29 cellular contexts compared by ENCODE assay signal in the genomic region with DNA sequence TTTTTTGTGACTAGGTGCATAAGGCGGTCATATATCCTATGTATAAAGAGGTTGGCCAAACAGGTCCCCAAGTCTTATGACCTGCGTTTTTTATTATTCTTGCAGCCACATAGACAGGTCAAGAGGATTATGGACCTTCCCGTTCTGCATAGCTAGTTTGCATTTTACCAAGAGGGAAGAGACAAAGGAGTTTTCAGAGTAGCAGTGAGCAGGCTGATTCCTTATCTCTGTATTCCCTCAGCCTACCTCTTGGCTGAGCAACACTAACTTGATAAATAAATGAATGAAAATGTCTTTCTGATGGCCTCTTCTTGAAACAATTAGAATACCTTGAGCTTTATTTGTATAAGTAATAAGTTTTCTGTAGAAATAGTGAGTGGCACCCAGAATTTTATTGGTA.
"Had no signal": no experiment of that assay in that cellular context is flagged by ENCODE, and none has a peak within 500 bp of the region (broad histone marks: within the 10 kb centered on the region; RNA-seq: fewer than 3 reads in every experiment).

No MANE protein-coding gene starts in this region.

- H3K27ac ChIP-seq: colonic mucosa, dorsolateral prefrontal cortex, hepatocyte, left ventricle myocardium inferior, thoracic aorta, uterus had no signal

- H3K9me3 Mint-ChIP-seq: activated CD4-positive, alpha-beta memory T cell treated with anti-CD3 and anti-CD28 coated beads, Interleukin-2, amount 10 ng/mL, durations not matched to agents 7 days and 5 days; activated T-cell treated with anti-CD3 and anti-CD28 coated beads, Interleukin-2, amount 50 U/mL, for 4 hours; activated T-helper 17 cell treated with anti-CD3 and anti-CD28 coated beads, Interleukin-2, amount 50 U/mL, for 72 hours; stimulated activated effector memory CD8-positive, alpha-beta T cell treated with anti-CD3 and anti-CD28 coated beads, Interleukin-12 subunit alpha, Interleukin-12 subunit beta, amount 100 ng/mL, for 72 hours; stimulated activated naive CD8-positive, alpha-beta T cell treated with anti-CD3 and anti-CD28 coated beads, Interleukin-15, Interleukin-2, amounts not matched to agents 100 ng/mL and 50 ng/mL, for 24 hours had no signal

- H3K27me3 Mint-ChIP-seq: activated CD4-positive, alpha-beta memory T cell treated with anti-CD3 and anti-CD28 coated beads, Interleukin-2, amount 10 ng/mL, durations not matched to agents 7 days and 5 days; activated CD4-positive, alpha-beta T cell treated with anti-CD3 and anti-CD28 coated beads, Interleukin-2, amount 10 ng/mL, durations not matched to agents 7 days and 5 days; activated T-helper 17 cell treated with anti-CD3 and anti-CD28 coated beads, Interleukin-2, amount 50 U/mL, for 72 hours; naive thymus-derived CD4-positive, alpha-beta T cell; stimulated activated naive CD8-positive, alpha-beta T cell treated with anti-CD3 and anti-CD28 coated beads, Interleukin-15, Interleukin-2, amounts not matched to agents 100 ng/mL and 50 ng/mL, for 24 hours; T-helper 17 cell had no signal

- H3K4me1 ChIP-seq: uterus had no signal

- DNase-seq: activated CD4-positive, alpha-beta memory T cell treated with anti-CD3 and anti-CD28 coated beads, Interleukin-2, amount 10 ng/mL, durations not matched to agents 7 days and 5 days; activated CD4-positive, alpha-beta T cell treated with anti-CD3 and anti-CD28 coated beads for 1 hour; activated CD4-positive, alpha-beta T cell treated with anti-CD3 and anti-CD28 coated beads, Interleukin-2, amount 10 ng/mL, durations not matched to agents 7 days and 5 days; activated CD8-positive, alpha-beta memory T cell treated with anti-CD3 and anti-CD28 coated beads, Interleukin-2, amount 50 U/mL, for 48 hours; activated gamma-delta T cell treated with Interleukin-2 at 50 U/mL for 16 hours; activated naive CD4-positive, alpha-beta T cell treated with anti-CD3 and anti-CD28 coated beads, Interleukin-2, amount 50 U/mL, for 16 hours; activated T-cell treated with anti-CD3 and anti-CD28 coated beads, Interleukin-2, amount 50 U/mL, for 4 hours; amygdala; colonic mucosa; dorsolateral prefrontal cortex; effector memory CD4-positive, alpha-beta T cell; islet precursor cell; left ventricle myocardium inferior; naive thymus-derived CD4-positive, alpha-beta T cell; occipital lobe; posterior cingulate gyrus; stimulated activated CD4-positive, alpha-beta T cell treated with anti-CD3 and anti-CD28 coated beads, Interleukin-4, amount 100 ng/mL, for 24 hours; T-helper 17 cell; T1000; trophoblast cell; uterus had no signal

- H3K27me3 ChIP-seq: colonic mucosa, dorsolateral prefrontal cortex, gastroesophageal sphincter, hepatocyte, uterus had no signal

- H3K9me3 ChIP-seq: colonic mucosa, gastroesophageal sphincter, thoracic aorta, uterus had no signal

- H3K4me2 ChIP-seq: hepatocyte had no signal

- H3K27ac Mint-ChIP-seq: activated CD4-positive, alpha-beta memory T cell treated with anti-CD3 and anti-CD28 coated beads, Interleukin-2, amount 10 ng/mL, durations not matched to agents 7 days and 5 days; activated CD4-positive, alpha-beta T cell treated with anti-CD3 and anti-CD28 coated beads, Interleukin-2, amount 10 ng/mL, durations not matched to agents 7 days and 5 days; activated T-helper 17 cell treated with anti-CD3 and anti-CD28 coated beads, Interleukin-2, amount 50 U/mL, for 72 hours; naive thymus-derived CD4-positive, alpha-beta T cell; stimulated activated effector memory CD8-positive, alpha-beta T cell treated with anti-CD3 and anti-CD28 coated beads, Interleukin-12 subunit alpha, Interleukin-12 subunit beta, amount 100 ng/mL, for 72 hours; stimulated activated naive CD8-positive, alpha-beta T cell treated with anti-CD3 and anti-CD28 coated beads, Interleukin-15, Interleukin-2, amounts not matched to agents 100 ng/mL and 50 ng/mL, for 24 hours; T-helper 17 cell had no signal

- H2AFZ ChIP-seq: hepatocyte had no signal

- H3K4me3 Mint-ChIP-seq: activated CD4-positive, alpha-beta memory T cell treated with anti-CD3 and anti-CD28 coated beads, Interleukin-2, amount 10 ng/mL, durations not matched to agents 7 days and 5 days; activated CD4-positive, alpha-beta T cell treated with anti-CD3 and anti-CD28 coated beads, Interleukin-2, amount 10 ng/mL, durations not matched to agents 7 days and 5 days; activated T-cell treated with anti-CD3 and anti-CD28 coated beads, Interleukin-2, amount 50 U/mL, for 4 hours; activated T-helper 17 cell treated with anti-CD3 and anti-CD28 coated beads, Interleukin-2, amount 50 U/mL, for 72 hours; mesothelial cell of epicardium; naive thymus-derived CD4-positive, alpha-beta T cell; stimulated activated effector memory CD8-positive, alpha-beta T cell treated with anti-CD3 and anti-CD28 coated beads, Interleukin-12 subunit alpha, Interleukin-12 subunit beta, amount 100 ng/mL, for 72 hours; stimulated activated naive CD8-positive, alpha-beta T cell treated with anti-CD3 and anti-CD28 coated beads, Interleukin-15, Interleukin-2, amounts not matched to agents 100 ng/mL and 50 ng/mL, for 24 hours; T-helper 17 cell had no signal

- H3K36me3 ChIP-seq: colonic mucosa, thoracic aorta, uterus had no signal

- ATAC-seq: activated T-cell treated with anti-CD3 and anti-CD28 coated beads, Interleukin-2, amount 50 U/mL, for 4 hours; activated T-helper 17 cell treated with anti-CD3 and anti-CD28 coated beads, Interleukin-2, amount 50 U/mL, for 72 hours; gastroesophageal sphincter; naive thymus-derived CD4-positive, alpha-beta T cell; stimulated activated effector memory CD8-positive, alpha-beta T cell treated with anti-CD3 and anti-CD28 coated beads, Interleukin-12 subunit alpha, Interleukin-12 subunit beta, amount 100 ng/mL, for 72 hours; T-helper 17 cell had no signal

- H3K4me3 ChIP-seq: colonic mucosa, dorsolateral prefrontal cortex, gastroesophageal sphincter, hepatocyte, left ventricle myocardium inferior, skin epidermis, thoracic aorta, uterus had no signal
